ENCODE assay signal across 9 cellular contexts in genomic region chr2:66494708-66495107, GRCh38. TPM values are rescaled to one million over a fixed set of nuclear protein-coding genes. Genes with fewer than 3 reads are reported as not detected.
DNase-seq lines count a peak whose midpoint lies in the region; ATAC-seq, FAIRE-seq and TF ChIP-seq lines count a peak whose summit lies in the region.
"Had no signal": no experiment of that assay in that cellular context is flagged by ENCODE, and none has a peak within 500 bp of the region (broad histone marks: within the 10 kb centered on the region; RNA-seq: fewer than 3 reads in every experiment).

No MANE protein-coding gene starts in this region.

- H2AFZ ChIP-seq in IMR-90 (replicated peaks; ENCODE audit: low read length, poor library complexity) (no peak overlapping the region), K562 (ENCODE audit: low read depth, low read length) (peak overlapping the region; percentile 34; the same call in 1 of the 2 replicates), keratinocyte (ENCODE audit: control insufficient read depth, low read length) (no peak overlapping the region)

- no peaks in the 10 kb centered on the region for H3K27me3 Mint-ChIP-seq in Caco-2 (ENCODE audit: insufficient read depth, unreplicated experiment)

- H4K20me1 ChIP-seq in IMR-90 (ENCODE audit: insufficient read depth, low read length) (peaks cover 95% of the 10 kb centered on the region), K562 (replicated peaks; ENCODE audit: control insufficient read depth, insufficient read depth, low read length) (no peaks in the 10 kb centered on the region), keratinocyte (ENCODE audit: control insufficient read depth, extremely low read depth, insufficient read depth, low read length) (no peaks in the 10 kb centered on the region)

- BruUV-seq in IMR-90 (replicated peaks; lab: Mats Ljungman, UMichigan) (no TSS peak), K562 (replicated peaks; lab: Mats Ljungman, UMichigan) (no TSS peak), Caco-2 (replicated peaks; lab: Mats Ljungman, UMichigan) (no TSS peak)

- H2BK120ac ChIP-seq in IMR-90 (ENCODE audit: low read depth, low read length), result no peak overlapping the region

- peak overlapping the region; percentile 22 for H2BK5ac ChIP-seq in IMR-90 (ENCODE audit: low read depth, low read length, poor library complexity, severe bottlenecking)

- POLR2A ChIA-PET in IMR-90 (lab: Charles Lee; ENCODE audit: unreplicated experiment) (no interaction called here), K562 (lab: Yijun Ruan, JAX) (interaction anchor here (0.5 kb wide), 1 partner anchor 13 kb away, joined by 3 read pairs; no protein-coding TSS in a partner anchor), Caco-2 (lab: Charles Lee) (no interaction called here)

- no peak overlapping the region for H2AK9ac ChIP-seq in IMR-90 (replicated peaks; ENCODE audit: low read depth, low read length, poor library complexity)

- H3K79me2 ChIP-seq in K562 (ENCODE audit: control insufficient read depth, insufficient read depth, low read length), result no peaks in the 10 kb centered on the region
- no peaks in the 10 kb centered on the region for H3K79me2 ChIP-seq in keratinocyte (ENCODE audit: control insufficient read depth, insufficient read depth, low read length)

- TF ChIP-seq POLR2A in IMR-90 (IDR thresholded peaks at IDR 0.05; ENCODE audit: low read depth, low read length), result no peak; the same call in 1 of the 2 replicates
- no peak for TF ChIP-seq POLR2A in K562 (conservative IDR thresholded peaks at IDR 0.05)
- no peak for TF ChIP-seq POLR2A in thyroid gland (IDR thresholded peaks at IDR 0.05)

- CTCF ChIA-PET in IMR-90 (lab: Yijun Ruan, JAX), result interaction anchor here (0.7 kb wide), 1 partner anchor 1507 kb away, joined by 3 read pairs; no protein-coding TSS in a partner anchor
- CTCF ChIA-PET in K562 (lab: Yijun Ruan, JAX; ENCODE audit: low intra/inter-chr PET ratio), result no interaction called here
- CTCF ChIA-PET in Caco-2 (lab: Charles Lee), result no interaction called here

- H3K27me3 ChIP-seq in IMR-90 (ENCODE audit: control insufficient read depth, insufficient read depth, low read length) (no peaks in the 10 kb centered on the region), K562 (ENCODE audit: control insufficient read depth in 2 of 2, insufficient read depth in 2 of 2, low read length in 2 of 2) (no peaks in the 10 kb centered on the region), keratinocyte (ENCODE audit: control insufficient read depth, extremely low read depth, insufficient read depth, low read length) (no peaks in the 10 kb centered on the region), thyroid gland (no peaks in the 10 kb centered on the region), Caco-2 (replicated peaks; ENCODE audit: control insufficient read depth, insufficient read depth, low read length) (no peaks in the 10 kb centered on the region)

- dilution Hi-C loops in IMR-90 (cut with HindIII; ENCODE audit: low sequenced_read_pairs, unreplicated experiment) (no loop called here), keratinocyte (cut with MboI; ENCODE audit: extremely low pct_ligation_motif_present, low sequenced_read_pairs) (no loop called here)

- H4K8ac ChIP-seq in IMR-90 (ENCODE audit: low read depth in 2 of 2, low read length in 2 of 2), result no peak overlapping the region

- FAIRE-seq in K562 (lab: Jason Lieb, UNC), result peak; percentile 52
- no peak for FAIRE-seq in keratinocyte (lab: Jason Lieb, UNC)

- no peak overlapping the region for H3K18ac ChIP-seq in IMR-90 (ENCODE audit: low read depth, low read length)

- H2AK5ac ChIP-seq in IMR-90 (ENCODE audit: low read depth, low read length), result no peak overlapping the region

- H3K9ac ChIP-seq in IMR-90 (ENCODE audit: low read depth, low read length) (no peak overlapping the region), K562 (ENCODE audit: insufficient read depth in 1 of 2, low read depth in 2 of 2, low read length in 2 of 2) (no peak overlapping the region), keratinocyte (ENCODE audit: control insufficient read depth, extremely low read depth, insufficient read depth, low read length) (no peak overlapping the region)

- peak overlapping the region; percentile 4; the same call in 1 of the 2 replicates for H3K4me2 ChIP-seq in IMR-90 (ENCODE audit: low read depth, low read length)
- no peak overlapping the region for H3K4me2 ChIP-seq in K562 (ENCODE audit: insufficient read depth, low read length)
- H3K4me2 ChIP-seq in keratinocyte (ENCODE audit: control insufficient read depth, extremely low read depth, insufficient read depth, low read depth, low read length), result no peak overlapping the region

- H3K36me3 Mint-ChIP-seq in Caco-2 (ENCODE audit: insufficient read depth, unreplicated experiment), result no peaks in the 10 kb centered on the region

- no peak overlapping the region for H3K14ac ChIP-seq in IMR-90 (replicated peaks; ENCODE audit: low read depth, low read length)

- H3K4ac ChIP-seq in IMR-90 (ENCODE audit: low read depth, low read length), result no peak overlapping the region

- H3K36me3 ChIP-seq in IMR-90 (ENCODE audit: control insufficient read depth, insufficient read depth, low read length), result peaks cover 29% of the 10 kb centered on the region
- no peaks in the 10 kb centered on the region; the same call in 2 of the 3 replicates for H3K36me3 ChIP-seq in K562 (ENCODE audit: control insufficient read depth, insufficient read depth, low read length)
- no peaks in the 10 kb centered on the region for H3K36me3 ChIP-seq in keratinocyte (ENCODE audit: control insufficient read depth in 2 of 2, extremely low read depth in 1 of 2, insufficient read depth in 2 of 2, low read length in 2 of 2)
- H3K36me3 ChIP-seq in thyroid gland, result no peaks in the 10 kb centered on the region
- no peaks in the 10 kb centered on the region for H3K36me3 ChIP-seq in Caco-2 (ENCODE audit: control insufficient read depth, insufficient read depth, low read length)

- no peak for TF ChIP-seq EP300 in K562 (IDR thresholded peaks at IDR 0.05; ENCODE audit: low read length)

- no peak overlapping the region for H2BK20ac ChIP-seq in IMR-90 (ENCODE audit: low read depth, low read length)

- WGBS in IMR-90 (ENCODE audit: extremely low coverage in 2 of 2, insufficient read length in 1 of 2), 2 experiments, result no CpG with 5 or more reads among the region's 6 CpGs
- 38% methylated on average over 5 of the region's 6 CpGs for WGBS in K562 (ENCODE audit: insufficient coverage, low coverage, missing lambda C conversion rate)
- WGBS in thyroid gland, 2 donors, result 69 to 82% methylated on average over 6 of the region's 6 CpGs

- no peak overlapping the region for H3K56ac ChIP-seq in IMR-90 (ENCODE audit: extremely low read depth, insufficient read depth, low read length)

- H3K4me3 ChIP-seq in IMR-90 (ENCODE audit: insufficient read depth, low read depth, low read length), result no peak overlapping the region
- no peak overlapping the region for H3K4me3 ChIP-seq in K562
- no peak overlapping the region for H3K4me3 ChIP-seq in keratinocyte (ENCODE audit: control insufficient read depth in 2 of 3, extremely low read depth in 1 of 3, insufficient read depth in 2 of 3, low read depth in 1 of 3, low read length in 3 of 3)
- no peak overlapping the region for H3K4me3 ChIP-seq in thyroid gland (replicated peaks in 1 of 3)
- H3K4me3 ChIP-seq in Caco-2 (ENCODE audit: low read depth, low read length), result no peak overlapping the region

- DNase-seq in IMR-90 (peak; percentile 96), K562 (ENCODE audit: extremely low read depth in 1 of 4, low spot score in 3 of 4) (peak in 2 of 4 experiments; percentile 17 to 30), keratinocyte (ENCODE audit: low read depth, low spot score) (peak; percentile 30), thyroid gland (peak; percentile 12 to 13), hippocampal formation (lab: John Stamatoyannopoulos, UW) (no peak), NCI-H1436 (lab: John Stamatoyannopoulos, UW) (no peak), Caco-2 (no peak), GM19240 (ENCODE audit: insufficient read length, low spot score) (no peak)
- DNase-seq: foreskin melanocyte had no signal

- no peaks in the 10 kb centered on the region for H3K9me3 Mint-ChIP-seq in Caco-2 (ENCODE audit: unreplicated experiment)

- peaks cover 47% of the 10 kb centered on the region for H3K4me1 ChIP-seq in IMR-90 (ENCODE audit: control insufficient read depth, insufficient read depth, low read length)
- peaks cover 0 to 44% of the 10 kb centered on the region in 2 experiments; a peak in 3 of 5 replicates for H3K4me1 ChIP-seq in K562 (replicated peaks in 1 of 2; ENCODE audit: control insufficient read depth in 2 of 2, insufficient read depth in 2 of 2, low read length in 2 of 2)
- peaks cover 26% of the 10 kb centered on the region for H3K4me1 ChIP-seq in keratinocyte (ENCODE audit: control insufficient read depth, extremely low read depth, insufficient read depth, low read length)
- H3K4me1 ChIP-seq in thyroid gland, result peaks cover 0 to 9% of the 10 kb centered on the region in 2 donors
- no peaks in the 10 kb centered on the region for H3K4me1 ChIP-seq in Caco-2

- H3K9me3 ChIP-seq in IMR-90 (ENCODE audit: control insufficient read depth, insufficient read depth, low read length), result no peaks in the 10 kb centered on the region
- no peaks in the 10 kb centered on the region for H3K9me3 ChIP-seq in K562 (replicated peaks; ENCODE audit: control insufficient read depth, insufficient read depth, low read depth, low read length)
- H3K9me3 ChIP-seq in keratinocyte (ENCODE audit: control insufficient read depth, low read depth, low read length), result no peaks in the 10 kb centered on the region
- no peaks in the 10 kb centered on the region for H3K9me3 ChIP-seq in thyroid gland
- H3K9me3 ChIP-seq in Caco-2, result no peaks in the 10 kb centered on the region

- peaks cover 33 to 88% of the 10 kb centered on the region in 2 experiments for H3K79me1 ChIP-seq in IMR-90 (ENCODE audit: low read depth in 1 of 2, low read length in 2 of 2)

- H2BK15ac ChIP-seq in IMR-90 (ENCODE audit: low read depth, low read length), result no peak overlapping the region

- H3K27ac ChIP-seq in IMR-90 (ENCODE audit: insufficient read depth, low read length) (peak overlapping the region; percentile 63; the same call in 1 of the 2 replicates), K562 (ENCODE audit: extremely low read depth, low read depth, low read length) (no peak overlapping the region), keratinocyte (ENCODE audit: control insufficient read depth, insufficient read depth, low read length) (no peak overlapping the region), thyroid gland (no peak overlapping the region)

- H3K4me1 Mint-ChIP-seq in Caco-2 (ENCODE audit: low read depth, unreplicated experiment), result peaks cover 11% of the 10 kb centered on the region

- H4K5ac ChIP-seq in IMR-90 (ENCODE audit: low read depth, low read length), result no peak overlapping the region

- H4K91ac ChIP-seq in IMR-90 (ENCODE audit: insufficient read depth, low read depth, low read length), result no peak overlapping the region

- TF ChIP-seq CTCF in IMR-90 (conservative IDR thresholded peaks at IDR 0.05; ENCODE audit: low read depth, low read length) (no peak), K562 (IDR thresholded peaks at IDR 0.05 in 2 of 3, conservative IDR thresholded peaks at IDR 0.05 in 1 of 3; ENCODE audit: insufficient read depth in 2 of 3, low read depth in 1 of 3, low read length in 3 of 3) (no peak), keratinocyte (optimal IDR thresholded peaks at IDR 0.05 in 1 of 3, IDR thresholded peaks at IDR 0.05 in 1 of 3, conservative IDR thresholded peaks at IDR 0.05 in 1 of 3; ENCODE audit: extremely low read depth in 1 of 3, insufficient read depth in 2 of 3, low read length in 3 of 3) (no peak), thyroid gland (IDR thresholded peaks at IDR 0.05) (no peak), Caco-2 (IDR thresholded peaks at IDR 0.05; ENCODE audit: insufficient read depth in 1 of 2, low read depth in 1 of 2, low read length in 1 of 2, severe bottlenecking in 1 of 2, unreplicated experiment in 1 of 2) (no peak)

- ATAC-seq in IMR-90 (ENCODE audit: low read depth), result peak; percentile 34
- no peak for ATAC-seq in K562

- H3K9me1 ChIP-seq in IMR-90 (ENCODE audit: insufficient read depth, low read length) (peaks cover 45% of the 10 kb centered on the region), K562 (ENCODE audit: control insufficient read depth, insufficient read depth, low read length) (no peaks in the 10 kb centered on the region), keratinocyte (ENCODE audit: control insufficient read depth, extremely low read depth, insufficient read depth, low read length) (no peaks in the 10 kb centered on the region)

- TF ChIP-seq RAD21 in IMR-90 (IDR thresholded peaks at IDR 0.05; ENCODE audit: low read length) (no peak), K562 (CRISPR knock-in tag; conservative IDR thresholded peaks at IDR 0.05 in 1 of 2, IDR thresholded peaks at IDR 0.05 in 1 of 2) (no peak)

- H3K23ac ChIP-seq in IMR-90 (ENCODE audit: low read depth, low read length), result no peak overlapping the region; the same call in 1 of the 2 replicates

- no peak overlapping the region for H3K4me3 Mint-ChIP-seq in Caco-2 (ENCODE audit: unreplicated experiment)

- no peak overlapping the region for H3K27ac Mint-ChIP-seq in Caco-2 (ENCODE audit: unreplicated experiment)

- intact Hi-C loops in IMR-90 (cut with micrococcal nuclease), result no loop called here
- intact Hi-C loops in K562 (cut with micrococcal nuclease), result no loop called here
- intact Hi-C loops in thyroid gland (cut with DNase I), result no loop called here
- intact Hi-C loops in Caco-2 (cut with micrococcal nuclease; ENCODE audit: unreplicated experiment), result no loop called here

- in situ Hi-C loops in IMR-90 (cut with MboI; ENCODE audit: low sequenced_read_pairs) (no loop called here), K562 (cut with MboI) (no loop called here)

RNA-seq across cellular contexts. Expression of gene MEIS1, which starts 59.8 kb away (rescaled TPM):
- total RNA-seq in IMR-90 (2012; rRNA removed) (157 and 209 TPM in 2 replicates), K562 (2014; rRNA removed) (5.6 and 7.1 TPM in 2 replicates), K562 (2014; rRNA removed; fragmentation: Illumina TruSeq; extraction: Trizol) (5.9 and 8.0 TPM in 2 replicates), K562 (2015; rRNA removed; fragmentation: Illumina TruSeq; extraction: Trizol) (7.1 and 7.5 TPM in 2 replicates), K562 (2021) (8.7 and 9.0 TPM in 2 replicates), thyroid gland (10 to 100 TPM in 2 of 4 donors, 1 to 10 TPM in 2; 6.8 to 11.8 (median 9.4) TPM), Caco-2 (2022) (7.4 and 10.5 TPM in 2 replicates)
- polyA plus RNA-seq in IMR-90 (2012; rRNA removed) (51.8 and 54.4 TPM in 2 replicates), K562 (2011; rRNA removed) (4.7 and 6.7 TPM in 2 replicates), K562 (2014; fragmentation: Illumina TruSeq; extraction: Trizol) (3.5 and 3.9 TPM in 2 replicates), K562 (2014; fragmentation: Nextera tagmentation; extraction: Ambion mirVana) (1 to 10 TPM; 2.3 to 6.7 TPM), K562 (2014; rRNA removed) (4.7 and 8.1 TPM in 2 replicates), keratinocyte (2.2 to 4.4 TPM (median 3.1 TPM) in 3 replicates)
- polyA plus RNA-seq in IMR-90 (2012; cell fraction: cytosol; rRNA removed), result 14.0 and 21.0 TPM in 2 replicates
- 81.4 and 209 TPM in 2 replicates for polyA plus RNA-seq in IMR-90 (2012; cell fraction: nucleus; rRNA removed; ENCODE audit: low replicate concordance)
- 13.6 and 52.6 TPM in 2 replicates for total RNA-seq in K562 (2011; cell fraction: chromatin; rRNA removed; ENCODE audit: low replicate concordance)
- total RNA-seq in K562 (2011; cell fraction: nucleolus; rRNA removed), result 11.7 and 15.3 TPM in 2 replicates
- total RNA-seq in K562 (2011; cell fraction: nucleoplasm; rRNA removed), result 23.2 and 31.9 TPM in 2 replicates
- 3.0 and 4.7 TPM in 2 replicates for polyA plus RNA-seq in K562 (2011; cell fraction: cytosol; rRNA removed)
- 13.1 and 17.8 TPM in 2 replicates for polyA plus RNA-seq in K562 (2011; cell fraction: nucleus; rRNA removed)
- 4.0 and 4.8 TPM in 2 replicates for polyA plus RNA-seq in K562 (2012)
- polyA minus RNA-seq in K562 (2011; rRNA and poly(A)+ RNA removed), result 18.2 and 28.5 TPM in 2 replicates
- 4.7 and 5.2 TPM in 2 replicates for polyA minus RNA-seq in K562 (2011; cell fraction: cytosol; rRNA and poly(A)+ RNA removed)
- polyA minus RNA-seq in K562 (2011; cell fraction: nucleus; rRNA and poly(A)+ RNA removed), result 19.8 and 25.3 TPM in 2 replicates
- polyA plus RNA-seq in keratinocyte (2011; ENCODE audit: low read depth), result 5.3 TPM
- 1.3 and 2.3 TPM in 2 replicates for polyA plus RNA-seq in keratinocyte (2011; cell fraction: cytosol; rRNA removed)
- polyA plus RNA-seq in keratinocyte (2011; cell fraction: nucleus; rRNA removed), result 4.9 and 6.2 TPM in 2 replicates
- polyA plus RNA-seq in keratinocyte (2012; ENCODE audit: low replicate concordance), result 2.4 and 2.8 TPM in 2 replicates
- 6.7 to 17.9 TPM (median 7.1 TPM) in 3 replicates for polyA minus RNA-seq in keratinocyte
- polyA minus RNA-seq in keratinocyte (2011; cell fraction: cytosol; rRNA and poly(A)+ RNA removed), result 8.6 TPM
- 5.3 and 7.4 TPM in 2 replicates for polyA minus RNA-seq in keratinocyte (2011; cell fraction: nucleus; rRNA and poly(A)+ RNA removed)

Comparison
In these comparisons a context has a peak if more than half of its experiments do, and no peak if none do; other contexts are left out.
1. DNase-seq: peak in IMR-90 (single experiment), keratinocyte (single experiment) and thyroid gland (2 of 2); none in hippocampal formation (0 of 2), NCI-H1436 (single experiment), Caco-2 (0 of 2) and GM19240 (single experiment).